In genomic region chr22:20794132-20794990, GRCh38 we compare ENCODE assay signal across 1 cellular context.
TF ChIP-seq lines count a peak whose summit lies in the region.

No MANE protein-coding gene starts in this region.

TF ChIP-seq in H1, 55 proteins besides CTCF, POLR2A, EP300 and RAD21:
- TF ChIP-seq CBX8 (IDR thresholded peaks at IDR 0.05; ENCODE audit: borderline replicate concordance, low read depth, low read length), result no peak
- no peak for TF ChIP-seq PHF8 (conservative IDR thresholded peaks at IDR 0.05; ENCODE audit: low read depth, low read length)
- TF ChIP-seq NANOG (IDR thresholded peaks at IDR 0.05; ENCODE audit: insufficient read depth, low read depth, low read length, poor library complexity, severe bottlenecking), result no peak
- TF ChIP-seq SIN3A (conservative IDR thresholded peaks at IDR 0.05 in 1 of 2, IDR thresholded peaks at IDR 0.05 in 1 of 2; ENCODE audit: low read depth in 1 of 2, low read length in 2 of 2), result no peak
